In genomic region chr4:158442736-158443135, GRCh38 we compare ENCODE assay signal across 26 cellular contexts.
"Had no signal": no experiment of that assay in that cellular context is flagged by ENCODE, and none has a peak within 500 bp of the region (broad histone marks: within the 10 kb centered on the region; RNA-seq: fewer than 3 reads in every experiment).

No MANE protein-coding gene starts in this region.

- H3K4me1 ChIP-seq: SJSA1 had no signal

- H3K27ac ChIP-seq: KMS-11, SJSA1 had no signal

- H3K27me3 ChIP-seq: MG63 had no signal

- H3K4me2 ChIP-seq: KMS-11 had no signal

- H3K9ac ChIP-seq: KMS-11 had no signal

- H3K4me3 Mint-ChIP-seq: activated CD8-positive, alpha-beta T cell treated with anti-CD3 and anti-CD28 coated beads for 36 hours; activated naive CD4-positive, alpha-beta T cell treated with anti-CD3 and anti-CD28 coated beads, Interleukin-2, amount 10 ng/mL, durations not matched to agents 7 days and 5 days; activated naive CD8-positive, alpha-beta T cell treated with anti-CD3 and anti-CD28 coated beads for 36 hours; activated T-cell treated with anti-CD3 and anti-CD28 coated beads, Interleukin-2, amount 50 U/mL, for 72 hours had no signal

- FAIRE-seq: RCC 7860 had no signal

- H3K36me3 Mint-ChIP-seq: activated naive CD4-positive, alpha-beta T cell treated with anti-CD3 and anti-CD28 coated beads, Interleukin-2, amount 10 ng/mL, durations not matched to agents 7 days and 5 days; activated naive CD8-positive, alpha-beta T cell treated with anti-CD3 and anti-CD28 coated beads for 36 hours had no signal

- H3K9me3 Mint-ChIP-seq: activated naive CD4-positive, alpha-beta T cell treated with anti-CD3 and anti-CD28 coated beads, Interleukin-2, amount 10 ng/mL, durations not matched to agents 7 days and 5 days; activated naive CD8-positive, alpha-beta T cell treated with anti-CD3 and anti-CD28 coated beads for 36 hours; activated T-helper 2 cell treated with anti-CD3 and anti-CD28 coated beads, Interferon-gamma antibody, Interleukin-2, Interleukin-4, amounts not matched to agents 10 μg/mL and 5 μg/mL and 100 μg/mL, durations not matched to agents 14 hours and 24 hours and 36 hours had no signal

- H3K4me1 Mint-ChIP-seq: activated naive CD4-positive, alpha-beta T cell treated with anti-CD3 and anti-CD28 coated beads, Interleukin-2, amount 10 ng/mL, durations not matched to agents 7 days and 5 days; activated naive CD8-positive, alpha-beta T cell treated with anti-CD3 and anti-CD28 coated beads for 36 hours had no signal

- H3K27me3 Mint-ChIP-seq: activated CD8-positive, alpha-beta T cell treated with anti-CD3 and anti-CD28 coated beads for 36 hours; activated naive CD4-positive, alpha-beta T cell treated with anti-CD3 and anti-CD28 coated beads, Interleukin-2, amount 10 ng/mL, durations not matched to agents 7 days and 5 days had no signal

- DNase-seq: activated CD4-positive, alpha-beta T cell treated with anti-CD3 and anti-CD28 coated beads for 4 hours; activated CD8-positive, alpha-beta memory T cell treated with anti-CD3 and anti-CD28 coated beads, Interleukin-2, amount 50 U/mL, for 4 hours; activated CD8-positive, alpha-beta T cell treated with anti-CD3 and anti-CD28 coated beads for 36 hours; activated gamma-delta T cell treated with Interleukin-2 at 50 U/mL for 16 hours; activated naive CD4-positive, alpha-beta T cell treated with anti-CD3 and anti-CD28 coated beads, Interleukin-2, amount 10 ng/mL, durations not matched to agents 7 days and 5 days; activated naive CD8-positive, alpha-beta T cell treated with anti-CD3 and anti-CD28 coated beads for 36 hours; activated T-cell treated with anti-CD3 and anti-CD28 coated beads, Interleukin-2, amount 50 U/mL, for 72 hours; anterior cingulate cortex; central memory CD4-positive, alpha-beta T cell; MG63; MV-4-11; NCI-H1092 treated with DMSO at 0.1 percent for 48 hours; NCI-H1436; NCI-H1694 treated with DMSO at 0.1 percent for 48 hours; NCI-H2081; NCI-H446; NCI-H524; PC-3; SHP77; SW 1271 had no signal

- H3K36me3 ChIP-seq: MG63, SJSA1 had no signal

- H3K4me3 ChIP-seq: MG63, SJSA1 had no signal

- ATAC-seq: activated CD4-positive, CD25-positive, alpha-beta regulatory T cell treated with anti-CD3 and anti-CD28 coated beads, Interleukin-2, amount 50 U/mL, for 24 hours; activated CD8-positive, alpha-beta T cell treated with anti-CD3 and anti-CD28 coated beads for 36 hours; activated T-cell treated with anti-CD3 and anti-CD28 coated beads, Interleukin-2, amount 50 U/mL, for 72 hours; PC-3; SK-N-SH treated with all-trans-retinoic acid at 6 μM for 48 hours had no signal

- H3K27ac Mint-ChIP-seq: activated CD8-positive, alpha-beta T cell treated with anti-CD3 and anti-CD28 coated beads for 36 hours; activated naive CD4-positive, alpha-beta T cell treated with anti-CD3 and anti-CD28 coated beads, Interleukin-2, amount 10 ng/mL, durations not matched to agents 7 days and 5 days; activated naive CD8-positive, alpha-beta T cell treated with anti-CD3 and anti-CD28 coated beads for 36 hours; activated T-cell treated with anti-CD3 and anti-CD28 coated beads, Interleukin-2, amount 50 U/mL, for 72 hours; activated T-helper 2 cell treated with anti-CD3 and anti-CD28 coated beads, Interferon-gamma antibody, Interleukin-2, Interleukin-4, amounts not matched to agents 10 μg/mL and 5 μg/mL and 100 μg/mL, durations not matched to agents 14 hours and 24 hours and 36 hours had no signal
